In genomic region chr11:61971177-61972111, GRCh38 we compare ENCODE assay signal across 1 cellular context.
TF ChIP-seq lines count a peak whose summit lies in the region.

No MANE protein-coding gene starts in this region.

TF ChIP-seq in HepG2, 621 proteins besides CTCF, POLR2A, EP300 and RAD21 (continued from another document and continues in another):
- TF ChIP-seq ATF7-NPFF (CRISPR knock-in tag; IDR thresholded peaks at IDR 0.05; ENCODE audit: low read depth) (peak; percentile 24; the same call in 1 of the 2 replicates), ZNF383 (CRISPR knock-in tag; IDR thresholded peaks at IDR 0.05; ENCODE audit: borderline replicate concordance) (no peak), TERF1 (CRISPR knock-in tag; IDR thresholded peaks at IDR 0.05) (no peak), CREB3 (CRISPR knock-in tag; IDR thresholded peaks at IDR 0.05) (no peak), ZNF230 (CRISPR knock-in tag; IDR thresholded peaks at IDR 0.05) (0 out of 2 replicates have a peak, but pooled peaks have one; percentile 58), ZNF841 (CRISPR knock-in tag; IDR thresholded peaks at IDR 0.05; ENCODE audit: borderline replicate concordance) (no peak; the same call in 1 of the 2 replicates), FUBP1 (CRISPR knock-in tag; IDR thresholded peaks at IDR 0.05; ENCODE audit: borderline replicate concordance) (no peak), SALL1 (CRISPR knock-in tag; IDR thresholded peaks at IDR 0.05) (peak; percentile 77), NKX3-1 (CRISPR knock-in tag; IDR thresholded peaks at IDR 0.05) (no peak), CERS6 (CRISPR knock-in tag; IDR thresholded peaks at IDR 0.05) (no peak), HNRNPH1 (optimal IDR thresholded peaks at IDR 0.05; ENCODE audit: low read depth, low read length) (no peak), ZNF335 (CRISPR knock-in tag; IDR thresholded peaks at IDR 0.05) (no peak; the same call in 1 of the 2 replicates), NR1H2 (CRISPR knock-in tag; IDR thresholded peaks at IDR 0.05; ENCODE audit: borderline replicate concordance, low read depth) (no peak), ZNF773 (CRISPR knock-in tag; IDR thresholded peaks at IDR 0.05; ENCODE audit: borderline replicate concordance) (no peak), HDAC1 (CRISPR knock-in tag; IDR thresholded peaks at IDR 0.05) (0 out of 2 replicates have a peak, but pooled peaks have one; percentile 68), ZSCAN12 (CRISPR knock-in tag; IDR thresholded peaks at IDR 0.05) (no peak), DDIT3 (CRISPR knock-in tag; IDR thresholded peaks at IDR 0.05) (no peak), ZNF501 (CRISPR knock-in tag; IDR thresholded peaks at IDR 0.05) (0 out of 2 replicates have a peak, but pooled peaks have one; percentile 20), ZNF280B (CRISPR knock-in tag; IDR thresholded peaks at IDR 0.05; ENCODE audit: borderline replicate concordance) (no peak; the same call in 1 of the 2 replicates), CHD4 (IDR thresholded peaks at IDR 0.05; ENCODE audit: borderline replicate concordance, low read length) (no peak), ZNF224 (CRISPR knock-in tag; IDR thresholded peaks at IDR 0.05) (no peak; the same call in 1 of the 2 replicates), ZBTB34 (CRISPR knock-in tag; IDR thresholded peaks at IDR 0.05) (peak; percentile 77; the same call in 1 of the 2 replicates), ZNF550 (CRISPR knock-in tag; IDR thresholded peaks at IDR 0.05; ENCODE audit: borderline replicate concordance) (no peak), CCDC6 (CRISPR knock-in tag; IDR thresholded peaks at IDR 0.05) (peak; percentile 70; the same call in 1 of the 2 replicates), RARA (CRISPR knock-in tag; IDR thresholded peaks at IDR 0.05) (peak; percentile 62; the same call in 1 of the 2 replicates), TGIF2 (CRISPR knock-in tag; IDR thresholded peaks at IDR 0.05) (peak; percentile 9), ZNF816 (CRISPR knock-in tag; IDR thresholded peaks at IDR 0.05; ENCODE audit: borderline replicate concordance) (no peak), CEBPG (CRISPR knock-in tag; IDR thresholded peaks at IDR 0.05) (no peak), CCAR2 (optimal IDR thresholded peaks at IDR 0.05; ENCODE audit: low read depth, low read length) (no peak), ZNF260 (CRISPR knock-in tag; IDR thresholded peaks at IDR 0.05; ENCODE audit: borderline replicate concordance, low read depth) (no peak), ZNF790 (CRISPR knock-in tag; IDR thresholded peaks at IDR 0.05; ENCODE audit: borderline replicate concordance) (no peak), AGO1 (IDR thresholded peaks at IDR 0.05; ENCODE audit: low read depth, low read length, poor library complexity, severe bottlenecking) (peak; percentile 30), CENPT (CRISPR knock-in tag; IDR thresholded peaks at IDR 0.05; ENCODE audit: low read depth) (no peak), ZNF710 (CRISPR knock-in tag; IDR thresholded peaks at IDR 0.05; ENCODE audit: borderline replicate concordance) (peak; percentile 58; the same call in 1 of the 2 replicates), MIER2 (CRISPR knock-in tag; IDR thresholded peaks at IDR 0.05) (peak; percentile 29; the same call in 1 of the 2 replicates), ZNF646 (CRISPR knock-in tag; IDR thresholded peaks at IDR 0.05) (peak; percentile 67; the same call in 1 of the 2 replicates), ESRRA (CRISPR knock-in tag; IDR thresholded peaks at IDR 0.05; ENCODE audit: low read depth) (peak; percentile 43; the same call in 1 of the 2 replicates), TFDP1 (CRISPR knock-in tag; IDR thresholded peaks at IDR 0.05; ENCODE audit: borderline replicate concordance) (0 out of 2 replicates have a peak, but pooled peaks have one; percentile 17), ZNF205 (CRISPR knock-in tag; IDR thresholded peaks at IDR 0.05) (peak; percentile 81), TAF15 (IDR thresholded peaks at IDR 0.05; ENCODE audit: low read depth, low read length, poor library complexity, severe bottlenecking) (no peak), RBM22 (optimal IDR thresholded peaks at IDR 0.05; ENCODE audit: low read length) (peak; percentile 76), ZNF605 (CRISPR knock-in tag; IDR thresholded peaks at IDR 0.05) (peak; percentile 69), ZNF10 (CRISPR knock-in tag; IDR thresholded peaks at IDR 0.05; ENCODE audit: borderline replicate concordance, low read depth) (no peak), PLSCR1 (CRISPR knock-in tag; IDR thresholded peaks at IDR 0.05; ENCODE audit: borderline replicate concordance) (no peak)
